ENCODE assay signal across 2 cellular contexts in genomic region chr1:22132517-22133235, GRCh38.
A peak's percentile ranks its signal among the peaks of the same experiment; 100 is the strongest.
TF ChIP-seq lines count a peak whose summit lies in the region.

No MANE protein-coding gene starts in this region.

TF ChIP-seq in IMR-90, 13 proteins besides CTCF, POLR2A, EP300 and RAD21:
- no peak for TF ChIP-seq RFX5 (IDR thresholded peaks at IDR 0.05; ENCODE audit: low read depth, low read length)
- peak; percentile 37; the same call in 1 of the 2 replicates for TF ChIP-seq FOS (IDR thresholded peaks at IDR 0.05; ENCODE audit: low read depth, low read length)
- no peak for TF ChIP-seq NFE2L2 (IDR thresholded peaks at IDR 0.05; ENCODE audit: low read depth, low read length)
- TF ChIP-seq ELK1 (IDR thresholded peaks at IDR 0.05; ENCODE audit: borderline replicate concordance, low read depth, low read length) = no peak
- TF ChIP-seq CEBPB (IDR thresholded peaks at IDR 0.05; ENCODE audit: low read depth, low read length) = peak; percentile 3; the same call in 1 of the 2 replicates
- TF ChIP-seq MAFK (IDR thresholded peaks at IDR 0.05; ENCODE audit: low read depth, low read length) = no peak
- no peak for TF ChIP-seq USF2 (IDR thresholded peaks at IDR 0.05; ENCODE audit: low read depth, low read length)
- no peak for TF ChIP-seq CHD1 (IDR thresholded peaks at IDR 0.05; ENCODE audit: low read depth, low read length)
- TF ChIP-seq MXI1 (IDR thresholded peaks at IDR 0.05; ENCODE audit: borderline replicate concordance, low read depth, low read length) = no peak
TF ChIP-seq in IMR-90: peak in this region for 2.

TF ChIP-seq in K562, 482 proteins besides CTCF, POLR2A, EP300 and RAD21 (continues in another document):
- TF ChIP-seq SUPT5H (IDR thresholded peaks at IDR 0.05) (no peak), ADNP (tag; IDR thresholded peaks at IDR 0.05) (peak; percentile 70; the same call in 1 of the 2 replicates), BACH1 (tag; IDR thresholded peaks at IDR 0.05) (no peak), ZNF175 (CRISPR knock-in tag; IDR thresholded peaks at IDR 0.05; ENCODE audit: low read depth) (no peak), NFYB (IDR thresholded peaks at IDR 0.05; ENCODE audit: extremely low read depth, insufficient read length) (no peak), MTA3 (IDR thresholded peaks at IDR 0.05; ENCODE audit: borderline replicate concordance) (no peak), ZNF23 (CRISPR knock-in tag; IDR thresholded peaks at IDR 0.05) (no peak), FOXK1 (CRISPR knock-in tag; IDR thresholded peaks at IDR 0.05; ENCODE audit: borderline replicate concordance) (no peak), ZEB2 (IDR thresholded peaks at IDR 0.05) (no peak), SMARCA5 (IDR thresholded peaks at IDR 0.05) (0 out of 2 replicates have a peak, but pooled peaks have one; percentile 54), TOE1 (IDR thresholded peaks at IDR 0.05; ENCODE audit: borderline replicate concordance) (no peak), TOE1 (CRISPR knock-in tag; IDR thresholded peaks at IDR 0.05; ENCODE audit: borderline replicate concordance, low read depth) (no peak), ZNF407 (IDR thresholded peaks at IDR 0.05; ENCODE audit: low read depth) (no peak), XRCC5 (IDR thresholded peaks at IDR 0.05; ENCODE audit: low read depth, low read length) (peak; percentile 15; the same call in 1 of the 2 replicates), HOXB6 (CRISPR knock-in tag; IDR thresholded peaks at IDR 0.05; ENCODE audit: borderline replicate concordance) (no peak), RBM17 (IDR thresholded peaks at IDR 0.05; ENCODE audit: borderline replicate concordance, low read depth, low read length) (no peak), SMC3 (conservative IDR thresholded peaks at IDR 0.05; ENCODE audit: insufficient read depth, low read depth, low read length) (no peak), SMAD1 (IDR thresholded peaks at IDR 0.05; ENCODE audit: low read depth, low read length, partially characterized antibody) (no peak), CC2D1A (IDR thresholded peaks at IDR 0.05) (no peak), TCF7 (IDR thresholded peaks at IDR 0.05; ENCODE audit: borderline replicate concordance) (no peak), ZNF318 (IDR thresholded peaks at IDR 0.05; ENCODE audit: borderline replicate concordance in 1 of 2, low read depth in 1 of 2) (no peak), XRCC3 (IDR thresholded peaks at IDR 0.05) (no peak), TEAD2 (tag; IDR thresholded peaks at IDR 0.05) (no peak), ZNF280B (CRISPR knock-in tag; IDR thresholded peaks at IDR 0.05) (no peak), GTF2F1 (IDR thresholded peaks at IDR 0.05; ENCODE audit: low read depth, low read length) (no peak), HDAC2 (IDR thresholded peaks at IDR 0.05) (peak; percentile 42; the same call in 1 of the 2 replicates), BCOR (IDR thresholded peaks at IDR 0.05) (peak; percentile 88), TCF15 (CRISPR knock-in tag; IDR thresholded peaks at IDR 0.05) (no peak)
- TF ChIP-seq, protein P1, sequence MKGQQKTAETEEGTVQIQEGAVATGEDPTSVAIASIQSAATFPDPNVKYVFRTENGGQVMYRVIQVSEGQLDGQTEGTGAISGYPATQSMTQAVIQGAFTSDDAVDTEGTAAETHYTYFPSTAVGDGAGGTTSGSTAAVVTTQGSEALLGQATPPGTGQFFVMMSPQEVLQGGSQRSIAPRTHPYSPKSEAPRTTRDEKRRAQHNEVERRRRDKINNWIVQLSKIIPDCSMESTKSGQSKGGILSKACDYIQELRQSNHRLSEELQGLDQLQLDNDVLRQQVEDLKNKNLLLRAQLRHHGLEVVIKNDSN (CRISPR knock-in tag; IDR thresholded peaks at IDR 0.05) = no peak
- TF ChIP-seq, protein P2, sequence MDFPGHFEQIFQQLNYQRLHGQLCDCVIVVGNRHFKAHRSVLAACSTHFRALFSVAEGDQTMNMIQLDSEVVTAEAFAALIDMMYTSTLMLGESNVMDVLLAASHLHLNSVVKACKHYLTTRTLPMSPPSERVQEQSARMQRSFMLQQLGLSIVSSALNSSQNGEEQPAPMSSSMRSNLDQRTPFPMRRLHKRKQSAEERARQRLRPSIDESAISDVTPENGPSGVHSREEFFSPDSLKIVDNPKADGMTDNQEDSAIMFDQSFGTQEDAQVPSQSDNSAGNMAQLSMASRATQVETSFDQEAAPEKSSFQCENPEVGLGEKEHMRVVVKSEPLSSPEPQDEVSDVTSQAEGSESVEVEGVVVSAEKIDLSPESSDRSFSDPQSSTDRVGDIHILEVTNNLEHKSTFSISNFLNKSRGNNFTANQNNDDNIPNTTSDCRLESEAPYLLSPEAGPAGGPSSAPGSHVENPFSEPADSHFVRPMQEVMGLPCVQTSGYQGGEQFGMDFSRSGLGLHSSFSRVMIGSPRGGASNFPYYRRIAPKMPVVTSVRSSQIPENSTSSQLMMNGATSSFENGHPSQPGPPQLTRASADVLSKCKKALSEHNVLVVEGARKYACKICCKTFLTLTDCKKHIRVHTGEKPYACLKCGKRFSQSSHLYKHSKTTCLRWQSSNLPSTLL (IDR thresholded peaks at IDR 0.05) = no peak
- TF ChIP-seq, protein P3, sequence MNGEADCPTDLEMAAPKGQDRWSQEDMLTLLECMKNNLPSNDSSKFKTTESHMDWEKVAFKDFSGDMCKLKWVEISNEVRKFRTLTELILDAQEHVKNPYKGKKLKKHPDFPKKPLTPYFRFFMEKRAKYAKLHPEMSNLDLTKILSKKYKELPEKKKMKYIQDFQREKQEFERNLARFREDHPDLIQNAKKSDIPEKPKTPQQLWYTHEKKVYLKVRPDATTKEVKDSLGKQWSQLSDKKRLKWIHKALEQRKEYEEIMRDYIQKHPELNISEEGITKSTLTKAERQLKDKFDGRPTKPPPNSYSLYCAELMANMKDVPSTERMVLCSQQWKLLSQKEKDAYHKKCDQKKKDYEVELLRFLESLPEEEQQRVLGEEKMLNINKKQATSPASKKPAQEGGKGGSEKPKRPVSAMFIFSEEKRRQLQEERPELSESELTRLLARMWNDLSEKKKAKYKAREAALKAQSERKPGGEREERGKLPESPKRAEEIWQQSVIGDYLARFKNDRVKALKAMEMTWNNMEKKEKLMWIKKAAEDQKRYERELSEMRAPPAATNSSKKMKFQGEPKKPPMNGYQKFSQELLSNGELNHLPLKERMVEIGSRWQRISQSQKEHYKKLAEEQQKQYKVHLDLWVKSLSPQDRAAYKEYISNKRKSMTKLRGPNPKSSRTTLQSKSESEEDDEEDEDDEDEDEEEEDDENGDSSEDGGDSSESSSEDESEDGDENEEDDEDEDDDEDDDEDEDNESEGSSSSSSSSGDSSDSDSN (IDR thresholded peaks at IDR 0.05; ENCODE audit: borderline replicate concordance in 1 of 2, low read depth in 2 of 2, low read length in 2 of 2) = no peak
